In genomic region chr6:150142304-150142656, GRCh38 we compare ENCODE assay signal across 10 cellular contexts. TPM values are rescaled to one million over a fixed set of nuclear protein-coding genes. Genes with fewer than 3 reads are reported as not detected.
DNase-seq lines count a peak whose midpoint lies in the region; ATAC-seq and TF ChIP-seq lines count a peak whose summit lies in the region.
"Had no signal": no experiment of that assay in that cellular context is flagged by ENCODE, and none has a peak within 500 bp of the region (broad histone marks: within the 10 kb centered on the region; RNA-seq: fewer than 3 reads in every experiment).

No MANE protein-coding gene starts in this region.

- TF ChIP-seq POLR2A in adrenal gland (IDR thresholded peaks at IDR 0.05), result no peak

- DNase-seq in Caki2 (ENCODE audit: low read depth), result peak; percentile 88
- peak; percentile 59 to 81 for DNase-seq in NCI-H526 (lab: John Stamatoyannopoulos, UW)
- no peak for DNase-seq in coronary artery (ENCODE audit: low spot score)
- peak in 2 of 3 donors; percentile 43 to 68 for DNase-seq in mucosa of descending colon
- DNase-seq in adrenal gland, result no peak
- DNase-seq in NCI-H446 treated with DMSO at 0.1 percent for 48 hours (lab: John Stamatoyannopoulos, UW), result no peak
- DNase-seq in DMS153 treated with DMSO at 0.1 percent for 48 hours (lab: John Stamatoyannopoulos, UW; ENCODE audit: unreplicated experiment), result no peak

- ATAC-seq in mucosa of descending colon, result peak; percentile 38
- no peak for ATAC-seq in HG02870 (IDR thresholded peaks at IDR 0.05; ENCODE audit: unreplicated experiment)

- in situ Hi-C loops in Caki2 (cut with HindIII; ENCODE audit: low pct_unique_long_range_greater_than_20kb, low sequenced_read_pairs), result no loop called here

- intact Hi-C loops in mucosa of descending colon (cut with DNase I, micrococcal nuclease) (no loop called here), adrenal gland (cut with DNase I) (no loop called here)

- H3K9me3 ChIP-seq in mucosa of descending colon (no peaks in the 10 kb centered on the region), adrenal gland (replicated peaks in 1 of 3) (no peaks in the 10 kb centered on the region)

- H3K4me3 ChIP-seq in coronary artery (peak overlapping the region; percentile 73), mucosa of descending colon (no peak overlapping the region), adrenal gland (peak overlapping the region in 1 of 4 donors; percentile 50)

- peaks cover 27% of the 10 kb centered on the region for H3K4me1 ChIP-seq in mucosa of descending colon (ENCODE audit: low read depth)
- peaks cover 0 to 15% of the 10 kb centered on the region in 2 donors for H3K4me1 ChIP-seq in adrenal gland (replicated peaks in 1 of 2)

- peaks cover 48% of the 10 kb centered on the region for H3K27me3 ChIP-seq in adrenal gland

- 3 to 9% (median 4%) methylated on average over 16 to 19 of the region's 19 CpGs for WGBS in adrenal gland, 4 donors

- H3K36me3 ChIP-seq in mucosa of descending colon (ENCODE audit: low read depth) (no peaks in the 10 kb centered on the region), adrenal gland (replicated peaks in 1 of 2) (no peaks in the 10 kb centered on the region)

- TF ChIP-seq CTCF in coronary artery (IDR thresholded peaks at IDR 0.05), result no peak
- TF ChIP-seq CTCF in mucosa of descending colon (IDR thresholded peaks at IDR 0.05), result no peak
- no peak for TF ChIP-seq CTCF in adrenal gland (IDR thresholded peaks at IDR 0.05)

- H3K27ac ChIP-seq in coronary artery (no peak overlapping the region), adrenal gland (no peak overlapping the region)
- H3K27ac ChIP-seq: KMS-11 had no signal

RNA-seq across cellular contexts. Expression of gene PPP1R14C, which starts 0.6 kb away (rescaled TPM):
- 14.6 and 28.8 TPM in 2 replicates for total RNA-seq in Caki2 (2014; rRNA removed; shearing (Covaris generic); ENCODE audit: low replicate concordance)
- total RNA-seq in mucosa of descending colon (10 to 100 TPM; 11.1 to 33.5 (median 25.2) TPM), adrenal gland (under 1 TPM in 4 of 8 donors, not detected in 4; 0.11 to 0.27 (median 0.16) TPM)
- polyA plus RNA-seq in adrenal gland, result under 1 TPM; 0.13 to 0.46 (median 0.32) TPM
- total RNA-seq: pulmonary artery endothelial cell had no signal

Comparison
In these comparisons a context has a peak if more than half of its experiments do, and no peak if none do; other contexts are left out.
1. DNase-seq: peak in Caki2 (single experiment), NCI-H526 (2 of 2) and mucosa of descending colon (2 of 3); none in coronary artery (single experiment), adrenal gland (0 of 7), NCI-H446 treated with DMSO at 0.1 percent for 48 hours (single experiment) and DMS153 treated with DMSO at 0.1 percent for 48 hours (single experiment).
2. RNA of gene PPP1R14C, which starts 0.6 kb away (total RNA-seq): 14.6 to 28.8 TPM in Caki2 and 11.1 to 33.5 TPM in mucosa of descending colon; 0.11 to 0.27 TPM in adrenal gland; every median in the first group is over 4 times any median in the second.